3 cellular contexts compared by ENCODE assay signal in the genomic region with DNA sequence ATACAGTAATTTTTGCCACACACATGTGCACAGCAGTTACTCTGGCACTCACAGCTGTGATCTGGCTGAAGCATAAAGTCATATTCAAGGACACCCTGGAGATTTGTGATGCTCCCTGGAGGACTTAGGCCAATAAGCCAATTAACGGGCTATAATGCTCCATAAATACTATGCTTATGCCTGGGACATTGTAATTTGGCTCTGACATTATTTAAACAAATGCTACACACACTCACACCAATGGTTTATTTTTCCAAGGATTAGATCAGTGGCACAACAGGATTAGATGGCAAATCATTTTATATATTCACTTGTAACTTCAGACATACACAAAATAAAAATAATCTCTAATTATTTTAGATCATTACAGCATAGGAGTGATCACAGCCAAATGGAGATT.
TF ChIP-seq lines count a peak whose summit lies in the region.

No MANE protein-coding gene starts in this region.

TF ChIP-seq in SK-N-SH, 30 proteins besides CTCF, POLR2A, EP300 and RAD21 (continued from another document and continues in another):
- TF ChIP-seq, protein P1, sequence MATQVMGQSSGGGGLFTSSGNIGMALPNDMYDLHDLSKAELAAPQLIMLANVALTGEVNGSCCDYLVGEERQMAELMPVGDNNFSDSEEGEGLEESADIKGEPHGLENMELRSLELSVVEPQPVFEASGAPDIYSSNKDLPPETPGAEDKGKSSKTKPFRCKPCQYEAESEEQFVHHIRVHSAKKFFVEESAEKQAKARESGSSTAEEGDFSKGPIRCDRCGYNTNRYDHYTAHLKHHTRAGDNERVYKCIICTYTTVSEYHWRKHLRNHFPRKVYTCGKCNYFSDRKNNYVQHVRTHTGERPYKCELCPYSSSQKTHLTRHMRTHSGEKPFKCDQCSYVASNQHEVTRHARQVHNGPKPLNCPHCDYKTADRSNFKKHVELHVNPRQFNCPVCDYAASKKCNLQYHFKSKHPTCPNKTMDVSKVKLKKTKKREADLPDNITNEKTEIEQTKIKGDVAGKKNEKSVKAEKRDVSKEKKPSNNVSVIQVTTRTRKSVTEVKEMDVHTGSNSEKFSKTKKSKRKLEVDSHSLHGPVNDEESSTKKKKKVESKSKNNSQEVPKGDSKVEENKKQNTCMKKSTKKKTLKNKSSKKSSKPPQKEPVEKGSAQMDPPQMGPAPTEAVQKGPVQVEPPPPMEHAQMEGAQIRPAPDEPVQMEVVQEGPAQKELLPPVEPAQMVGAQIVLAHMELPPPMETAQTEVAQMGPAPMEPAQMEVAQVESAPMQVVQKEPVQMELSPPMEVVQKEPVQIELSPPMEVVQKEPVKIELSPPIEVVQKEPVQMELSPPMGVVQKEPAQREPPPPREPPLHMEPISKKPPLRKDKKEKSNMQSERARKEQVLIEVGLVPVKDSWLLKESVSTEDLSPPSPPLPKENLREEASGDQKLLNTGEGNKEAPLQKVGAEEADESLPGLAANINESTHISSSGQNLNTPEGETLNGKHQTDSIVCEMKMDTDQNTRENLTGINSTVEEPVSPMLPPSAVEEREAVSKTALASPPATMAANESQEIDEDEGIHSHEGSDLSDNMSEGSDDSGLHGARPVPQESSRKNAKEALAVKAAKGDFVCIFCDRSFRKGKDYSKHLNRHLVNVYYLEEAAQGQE (IDR thresholded peaks at IDR 0.05; ENCODE audit: low read depth, low read length), result no peak
- no peak for TF ChIP-seq TAF1 (IDR thresholded peaks at IDR 0.05; ENCODE audit: borderline replicate concordance, low read depth, low read length)
- TF ChIP-seq, protein P2, sequence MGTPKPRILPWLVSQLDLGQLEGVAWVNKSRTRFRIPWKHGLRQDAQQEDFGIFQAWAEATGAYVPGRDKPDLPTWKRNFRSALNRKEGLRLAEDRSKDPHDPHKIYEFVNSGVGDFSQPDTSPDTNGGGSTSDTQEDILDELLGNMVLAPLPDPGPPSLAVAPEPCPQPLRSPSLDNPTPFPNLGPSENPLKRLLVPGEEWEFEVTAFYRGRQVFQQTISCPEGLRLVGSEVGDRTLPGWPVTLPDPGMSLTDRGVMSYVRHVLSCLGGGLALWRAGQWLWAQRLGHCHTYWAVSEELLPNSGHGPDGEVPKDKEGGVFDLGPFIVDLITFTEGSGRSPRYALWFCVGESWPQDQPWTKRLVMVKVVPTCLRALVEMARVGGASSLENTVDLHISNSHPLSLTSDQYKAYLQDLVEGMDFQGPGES (IDR thresholded peaks at IDR 0.05; ENCODE audit: low read depth, low read length), result no peak
- no peak for TF ChIP-seq MXI1 (IDR thresholded peaks at IDR 0.05; ENCODE audit: low read depth, low read length)
- TF ChIP-seq FOXM1 (IDR thresholded peaks at IDR 0.05; ENCODE audit: low read depth), result no peak
- no peak for TF ChIP-seq RXRA (IDR thresholded peaks at IDR 0.05; ENCODE audit: borderline replicate concordance, low read depth)
- TF ChIP-seq TEAD4 (IDR thresholded peaks at IDR 0.05; ENCODE audit: borderline replicate concordance, insufficient read depth), result no peak
- no peak for TF ChIP-seq MEF2A (IDR thresholded peaks at IDR 0.05; ENCODE audit: borderline replicate concordance, low read depth)
- TF ChIP-seq RCOR1 (IDR thresholded peaks at IDR 0.05; ENCODE audit: low read length), result no peak
- TF ChIP-seq, protein P3, sequence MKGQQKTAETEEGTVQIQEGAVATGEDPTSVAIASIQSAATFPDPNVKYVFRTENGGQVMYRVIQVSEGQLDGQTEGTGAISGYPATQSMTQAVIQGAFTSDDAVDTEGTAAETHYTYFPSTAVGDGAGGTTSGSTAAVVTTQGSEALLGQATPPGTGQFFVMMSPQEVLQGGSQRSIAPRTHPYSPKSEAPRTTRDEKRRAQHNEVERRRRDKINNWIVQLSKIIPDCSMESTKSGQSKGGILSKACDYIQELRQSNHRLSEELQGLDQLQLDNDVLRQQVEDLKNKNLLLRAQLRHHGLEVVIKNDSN (IDR thresholded peaks at IDR 0.05; ENCODE audit: borderline replicate concordance, low read depth), result no peak
- no peak for TF ChIP-seq SMC3 (IDR thresholded peaks at IDR 0.05; ENCODE audit: low read depth, low read length)

TF ChIP-seq in SK-N-SH treated with all-trans-retinoic acid at 6 μM for 48 hours, 23 proteins besides CTCF, POLR2A, EP300 and RAD21 (continued from another document):
- TF ChIP-seq, protein P4, sequence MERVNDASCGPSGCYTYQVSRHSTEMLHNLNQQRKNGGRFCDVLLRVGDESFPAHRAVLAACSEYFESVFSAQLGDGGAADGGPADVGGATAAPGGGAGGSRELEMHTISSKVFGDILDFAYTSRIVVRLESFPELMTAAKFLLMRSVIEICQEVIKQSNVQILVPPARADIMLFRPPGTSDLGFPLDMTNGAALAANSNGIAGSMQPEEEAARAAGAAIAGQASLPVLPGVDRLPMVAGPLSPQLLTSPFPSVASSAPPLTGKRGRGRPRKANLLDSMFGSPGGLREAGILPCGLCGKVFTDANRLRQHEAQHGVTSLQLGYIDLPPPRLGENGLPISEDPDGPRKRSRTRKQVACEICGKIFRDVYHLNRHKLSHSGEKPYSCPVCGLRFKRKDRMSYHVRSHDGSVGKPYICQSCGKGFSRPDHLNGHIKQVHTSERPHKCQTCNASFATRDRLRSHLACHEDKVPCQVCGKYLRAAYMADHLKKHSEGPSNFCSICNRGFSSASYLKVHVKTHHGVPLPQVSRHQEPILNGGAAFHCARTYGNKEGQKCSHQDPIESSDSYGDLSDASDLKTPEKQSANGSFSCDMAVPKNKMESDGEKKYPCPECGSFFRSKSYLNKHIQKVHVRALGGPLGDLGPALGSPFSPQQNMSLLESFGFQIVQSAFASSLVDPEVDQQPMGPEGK (CRISPR knock-in tag; IDR thresholded peaks at IDR 0.05; ENCODE audit: borderline replicate concordance), result no peak
- TF ChIP-seq ISL1 (CRISPR knock-in tag; IDR thresholded peaks at IDR 0.05) (no peak), ARNTL (CRISPR knock-in tag; IDR thresholded peaks at IDR 0.05; ENCODE audit: borderline replicate concordance, low read depth) (no peak), ZNF70 (CRISPR knock-in tag; IDR thresholded peaks at IDR 0.05) (no peak), RARB (CRISPR knock-in tag; IDR thresholded peaks at IDR 0.05) (no peak), ZFP3 (CRISPR knock-in tag; IDR thresholded peaks at IDR 0.05) (no peak), TOX (CRISPR knock-in tag; IDR thresholded peaks at IDR 0.05; ENCODE audit: borderline replicate concordance) (no peak), ESRRG (CRISPR knock-in tag; IDR thresholded peaks at IDR 0.05) (no peak), BACH2 (CRISPR knock-in tag; IDR thresholded peaks at IDR 0.05; ENCODE audit: borderline replicate concordance) (no peak), ZNF565 (CRISPR knock-in tag; conservative IDR thresholded peaks at IDR 0.05; ENCODE audit: low read depth) (no peak)

TF ChIP-seq in HEK293, 187 proteins besides CTCF, POLR2A, EP300 and RAD21 (continued from another document and continues in another):
- TF ChIP-seq, protein P5, sequence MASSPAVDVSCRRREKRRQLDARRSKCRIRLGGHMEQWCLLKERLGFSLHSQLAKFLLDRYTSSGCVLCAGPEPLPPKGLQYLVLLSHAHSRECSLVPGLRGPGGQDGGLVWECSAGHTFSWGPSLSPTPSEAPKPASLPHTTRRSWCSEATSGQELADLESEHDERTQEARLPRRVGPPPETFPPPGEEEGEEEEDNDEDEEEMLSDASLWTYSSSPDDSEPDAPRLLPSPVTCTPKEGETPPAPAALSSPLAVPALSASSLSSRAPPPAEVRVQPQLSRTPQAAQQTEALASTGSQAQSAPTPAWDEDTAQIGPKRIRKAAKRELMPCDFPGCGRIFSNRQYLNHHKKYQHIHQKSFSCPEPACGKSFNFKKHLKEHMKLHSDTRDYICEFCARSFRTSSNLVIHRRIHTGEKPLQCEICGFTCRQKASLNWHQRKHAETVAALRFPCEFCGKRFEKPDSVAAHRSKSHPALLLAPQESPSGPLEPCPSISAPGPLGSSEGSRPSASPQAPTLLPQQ (tag by site-specific recombination; IDR thresholded peaks at IDR 0.05), result no peak
- TF ChIP-seq OSR2 (tag by site-specific recombination; IDR thresholded peaks at IDR 0.05) (peak; percentile 91), ZNF133 (tag by site-specific recombination; IDR thresholded peaks at IDR 0.05) (no peak), YY1 (tag by site-specific recombination; IDR thresholded peaks at IDR 0.05) (no peak), KLF1 (tag by site-specific recombination; IDR thresholded peaks at IDR 0.05) (no peak), RBAK (tag by site-specific recombination; IDR thresholded peaks at IDR 0.05) (no peak), ZNF664 (tag by site-specific recombination; IDR thresholded peaks at IDR 0.05) (no peak), ZFP37 (tag by site-specific recombination; IDR thresholded peaks at IDR 0.05) (no peak), ZNF221 (tag by site-specific recombination; IDR thresholded peaks at IDR 0.05; ENCODE audit: borderline replicate concordance) (0 out of 2 replicates have a peak, but pooled peaks have one; percentile 36), ZNF394 (tag by site-specific recombination; IDR thresholded peaks at IDR 0.05; ENCODE audit: borderline replicate concordance) (no peak), ZNF274 (IDR thresholded peaks at IDR 0.05; ENCODE audit: low read length) (no peak), ZNF274 (tag by site-specific recombination; IDR thresholded peaks at IDR 0.05; ENCODE audit: borderline replicate concordance) (no peak), BCL11B (tag by site-specific recombination; IDR thresholded peaks at IDR 0.05; ENCODE audit: low read depth) (no peak), ZNF707 (tag by site-specific recombination; IDR thresholded peaks at IDR 0.05) (no peak), ZNF214 (tag by site-specific recombination; IDR thresholded peaks at IDR 0.05; ENCODE audit: borderline replicate concordance) (no peak), ZBTB8A (tag by site-specific recombination; IDR thresholded peaks at IDR 0.05) (peak; percentile 39; the same call in 1 of the 2 replicates), ZNF138 (tag by site-specific recombination; IDR thresholded peaks at IDR 0.05; ENCODE audit: borderline replicate concordance) (no peak), ZEB2 (tag by site-specific recombination; IDR thresholded peaks at IDR 0.05) (peak; percentile 80), ZNF623 (tag by site-specific recombination; IDR thresholded peaks at IDR 0.05) (no peak), ZNF350 (tag by site-specific recombination; IDR thresholded peaks at IDR 0.05) (no peak), ZNF341 (tag by site-specific recombination; IDR thresholded peaks at IDR 0.05; ENCODE audit: low read depth) (no peak), REPIN1 (tag by site-specific recombination; IDR thresholded peaks at IDR 0.05; ENCODE audit: low read depth) (no peak), MEIS1 (CRISPR knock-in tag; IDR thresholded peaks at IDR 0.05; ENCODE audit: borderline replicate concordance) (no peak), HOXD13 (CRISPR knock-in tag; IDR thresholded peaks at IDR 0.05; ENCODE audit: borderline replicate concordance) (no peak), ZNF423 (tag by site-specific recombination; IDR thresholded peaks at IDR 0.05) (peak; percentile 46; the same call in 1 of the 2 replicates), GLIS2 (tag by site-specific recombination; IDR thresholded peaks at IDR 0.05) (no peak), ZNF544 (tag by site-specific recombination; IDR thresholded peaks at IDR 0.05) (no peak), ZNF23 (tag by site-specific recombination; IDR thresholded peaks at IDR 0.05; ENCODE audit: borderline replicate concordance) (no peak)
- TF ChIP-seq, protein P6, sequence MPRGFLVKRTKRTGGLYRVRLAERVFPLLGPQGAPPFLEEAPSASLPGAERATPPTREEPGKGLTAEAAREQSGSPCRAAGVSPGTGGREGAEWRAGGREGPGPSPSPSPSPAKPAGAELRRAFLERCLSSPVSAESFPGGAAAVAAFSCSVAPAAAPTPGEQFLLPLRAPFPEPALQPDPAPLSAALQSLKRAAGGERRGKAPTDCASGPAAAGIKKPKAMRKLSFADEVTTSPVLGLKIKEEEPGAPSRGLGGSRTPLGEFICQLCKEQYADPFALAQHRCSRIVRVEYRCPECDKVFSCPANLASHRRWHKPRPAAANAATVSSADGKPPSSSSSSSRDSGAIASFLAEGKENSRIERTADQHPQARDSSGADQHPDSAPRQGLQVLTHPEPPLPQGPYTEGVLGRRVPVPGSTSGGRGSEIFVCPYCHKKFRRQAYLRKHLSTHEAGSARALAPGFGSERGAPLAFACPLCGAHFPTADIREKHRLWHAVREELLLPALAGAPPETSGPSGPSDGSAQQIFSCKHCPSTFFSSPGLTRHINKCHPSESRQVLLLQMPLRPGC (tag by site-specific recombination; IDR thresholded peaks at IDR 0.05), result peak; percentile 75
- TF ChIP-seq, protein P7, sequence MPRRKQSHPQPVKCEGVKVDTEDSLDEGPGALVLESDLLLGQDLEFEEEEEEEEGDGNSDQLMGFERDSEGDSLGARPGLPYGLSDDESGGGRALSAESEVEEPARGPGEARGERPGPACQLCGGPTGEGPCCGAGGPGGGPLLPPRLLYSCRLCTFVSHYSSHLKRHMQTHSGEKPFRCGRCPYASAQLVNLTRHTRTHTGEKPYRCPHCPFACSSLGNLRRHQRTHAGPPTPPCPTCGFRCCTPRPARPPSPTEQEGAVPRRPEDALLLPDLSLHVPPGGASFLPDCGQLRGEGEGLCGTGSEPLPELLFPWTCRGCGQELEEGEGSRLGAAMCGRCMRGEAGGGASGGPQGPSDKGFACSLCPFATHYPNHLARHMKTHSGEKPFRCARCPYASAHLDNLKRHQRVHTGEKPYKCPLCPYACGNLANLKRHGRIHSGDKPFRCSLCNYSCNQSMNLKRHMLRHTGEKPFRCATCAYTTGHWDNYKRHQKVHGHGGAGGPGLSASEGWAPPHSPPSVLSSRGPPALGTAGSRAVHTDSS (tag by site-specific recombination; IDR thresholded peaks at IDR 0.05), result no peak; the same call in 1 of the 2 replicates
- TF ChIP-seq, protein P8, sequence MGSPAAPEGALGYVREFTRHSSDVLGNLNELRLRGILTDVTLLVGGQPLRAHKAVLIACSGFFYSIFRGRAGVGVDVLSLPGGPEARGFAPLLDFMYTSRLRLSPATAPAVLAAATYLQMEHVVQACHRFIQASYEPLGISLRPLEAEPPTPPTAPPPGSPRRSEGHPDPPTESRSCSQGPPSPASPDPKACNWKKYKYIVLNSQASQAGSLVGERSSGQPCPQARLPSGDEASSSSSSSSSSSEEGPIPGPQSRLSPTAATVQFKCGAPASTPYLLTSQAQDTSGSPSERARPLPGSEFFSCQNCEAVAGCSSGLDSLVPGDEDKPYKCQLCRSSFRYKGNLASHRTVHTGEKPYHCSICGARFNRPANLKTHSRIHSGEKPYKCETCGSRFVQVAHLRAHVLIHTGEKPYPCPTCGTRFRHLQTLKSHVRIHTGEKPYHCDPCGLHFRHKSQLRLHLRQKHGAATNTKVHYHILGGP (tag by site-specific recombination; IDR thresholded peaks at IDR 0.05), result no peak
